ENCODE assay signal across 13 cellular contexts in genomic region chr22:41561788-41562187, GRCh38. TPM values are rescaled to one million over a fixed set of nuclear protein-coding genes. Genes with fewer than 3 reads are reported as not detected.
DNase-seq lines count a peak whose midpoint lies in the region; ATAC-seq and TF ChIP-seq lines count a peak whose summit lies in the region.
"Had no signal": no experiment of that assay in that cellular context is flagged by ENCODE, and none has a peak within 500 bp of the region (broad histone marks: within the 10 kb centered on the region; RNA-seq: fewer than 3 reads in every experiment).

No MANE protein-coding gene starts in this region.

- H3K27ac Mint-ChIP-seq in glutamatergic neuron (ENCODE audit: unreplicated experiment): no peak overlapping the region
- no peak overlapping the region for H3K27ac Mint-ChIP-seq in activated CD4-positive, alpha-beta T cell treated with anti-CD3 and anti-CD28 coated beads for 36 hours
- H3K27ac Mint-ChIP-seq: T-helper 1 cell treated with Interleukin-12 subunit alpha and Interleukin-12 subunit beta and Interleukin-4 antibody, amounts not matched to agents 30 μg/mL and 1 μg/mL, for 36 hours had no signal

- no peak overlapping the region for H3K4me2 ChIP-seq in osteoblast (ENCODE audit: insufficient read depth, low read length)

- H2AFZ ChIP-seq in osteoblast (ENCODE audit: low read length): no peak overlapping the region

- no peaks in the 10 kb centered on the region for H3K36me3 Mint-ChIP-seq in glutamatergic neuron (ENCODE audit: unreplicated experiment)
- H3K36me3 Mint-ChIP-seq in activated CD4-positive, alpha-beta T cell treated with anti-CD3 and anti-CD28 coated beads for 36 hours (ENCODE audit: low read depth): no peaks in the 10 kb centered on the region

- no peaks in the 10 kb centered on the region for H3K79me2 ChIP-seq in osteoblast (ENCODE audit: insufficient read depth, low read length)

- H3K4me1 Mint-ChIP-seq in glutamatergic neuron (ENCODE audit: low read depth, unreplicated experiment): peaks cover 31% of the 10 kb centered on the region
- H3K4me1 Mint-ChIP-seq in activated CD4-positive, alpha-beta T cell treated with anti-CD3 and anti-CD28 coated beads for 36 hours: peaks cover 10% of the 10 kb centered on the region

- H3K36me3 ChIP-seq in A673 (ENCODE audit: insufficient read depth, low read length, poor library complexity, severe bottlenecking) (no peaks in the 10 kb centered on the region), WERI-Rb-1 (no peaks in the 10 kb centered on the region), osteoblast (ENCODE audit: insufficient read depth, low read length) (no peaks in the 10 kb centered on the region)

- H3K9me3 Mint-ChIP-seq in glutamatergic neuron (ENCODE audit: unreplicated experiment): peaks cover 4% of the 10 kb centered on the region
- no peaks in the 10 kb centered on the region for H3K9me3 Mint-ChIP-seq in activated CD4-positive, alpha-beta T cell treated with anti-CD3 and anti-CD28 coated beads for 36 hours (ENCODE audit: low read depth)
- H3K9me3 Mint-ChIP-seq: T-helper 1 cell treated with Interleukin-12 subunit alpha and Interleukin-12 subunit beta and Interleukin-4 antibody, amounts not matched to agents 30 μg/mL and 1 μg/mL, for 36 hours had no signal

- H3K4me1 ChIP-seq in A673 (ENCODE audit: insufficient read depth, low read length, poor library complexity, severe bottlenecking) (peaks cover 29% of the 10 kb centered on the region), osteoblast (ENCODE audit: insufficient read depth, low read length) (peaks cover 31% of the 10 kb centered on the region)

- no peaks in the 10 kb centered on the region for H4K20me1 ChIP-seq in osteoblast (ENCODE audit: insufficient read depth, low read length)

- H3K4me3 Mint-ChIP-seq in glutamatergic neuron (ENCODE audit: unreplicated experiment): peak overlapping the region; percentile 81
- H3K4me3 Mint-ChIP-seq in activated CD4-positive, alpha-beta T cell treated with anti-CD3 and anti-CD28 coated beads for 36 hours: no peak overlapping the region
- H3K4me3 Mint-ChIP-seq: T-helper 1 cell treated with Interleukin-12 subunit alpha and Interleukin-12 subunit beta and Interleukin-4 antibody, amounts not matched to agents 30 μg/mL and 1 μg/mL, for 36 hours had no signal

- no peak for TF ChIP-seq CTCF in A673 (conservative IDR thresholded peaks at IDR 0.05; ENCODE audit: low read depth, low read length)
- no peak for TF ChIP-seq CTCF in WERI-Rb-1 (IDR thresholded peaks at IDR 0.05; ENCODE audit: low read depth, low read length)
- no peak for TF ChIP-seq CTCF in glutamatergic neuron (IDR thresholded peaks at IDR 0.05; ENCODE audit: partially characterized antibody, unreplicated experiment)
- no peak for TF ChIP-seq CTCF in osteoblast (IDR thresholded peaks at IDR 0.05; ENCODE audit: extremely low read depth, low read depth, low read length)
- no peak for TF ChIP-seq CTCF in GM10248 (IDR thresholded peaks at IDR 0.05; ENCODE audit: control extremely low read depth, extremely low read depth, low read depth, missing control alignments)
- no peak for TF ChIP-seq CTCF in GM10266 (IDR thresholded peaks at IDR 0.05; ENCODE audit: control insufficient read depth, insufficient read depth, low read depth, missing control alignments)

- DNase-seq in A673 (ENCODE audit: low spot score) (peak; percentile 45), WERI-Rb-1 (no peak), glutamatergic neuron (no peak), osteoblast (ENCODE audit: insufficient read length, low spot score, missing footprints) (peak; percentile 57), GM10248 (ENCODE audit: extremely low spot score) (no peak), GM10266 (ENCODE audit: extremely low spot score) (no peak)
- DNase-seq in activated CD4-positive, alpha-beta T cell treated with anti-CD3 and anti-CD28 coated beads for 36 hours: no peak
- DNase-seq in stimulated activated CD4-positive, alpha-beta T cell treated with anti-CD3 and anti-CD28 coated beads, Interleukin-4, amount 100 ng/mL, for 4 hours: no peak
- DNase-seq: activated CD4-positive, alpha-beta T cell treated with anti-CD3 and anti-CD28 coated beads, Interleukin-2, amount 50 U/mL, for 48 hours; activated naive CD4-positive, alpha-beta T cell treated with Interleukin-2 at 50 U/mL for 16 hours; dermis blood vessel endothelial cell; OCI-M1 had no signal

- intact Hi-C loops in A673 (cut with micrococcal nuclease; ENCODE audit: unreplicated experiment): no loop called here
- intact Hi-C loops in activated CD4-positive, alpha-beta T cell treated with anti-CD3 and anti-CD28 coated beads for 36 hours (cut with DNase I, micrococcal nuclease): no loop called here

- H3K9me3 ChIP-seq in A673 (ENCODE audit: low read depth, low read length, poor library complexity, severe bottlenecking) (no peaks in the 10 kb centered on the region), WERI-Rb-1 (ENCODE audit: severe bottlenecking) (no peaks in the 10 kb centered on the region), osteoblast (ENCODE audit: low read depth, low read length) (no peaks in the 10 kb centered on the region)

- CTCF ChIA-PET in A673 (lab: Charles Lee) (interaction anchor here (0.6 kb wide), 1 partner anchor 1758 kb away, joined by 4 read pairs; no protein-coding TSS in a partner anchor), GM10248 (lab: Yijun Ruan, JAX) (interaction anchor here (1.4 kb wide), 1 partner anchor 10 kb away, joined by 3 read pairs; no protein-coding TSS in a partner anchor)
- CTCF ChIA-PET in activated CD4-positive, alpha-beta T cell treated with anti-CD3 and anti-CD28 coated beads for 36 hours (lab: Charles Lee): interaction anchor here (0.7 kb wide), 1 partner anchor 170 kb away, joined by 3 read pairs; no protein-coding TSS in a partner anchor

- POLR2A ChIA-PET in A673 (lab: Charles Lee; ENCODE audit: low non-redundant PET): no interaction called here
- POLR2A ChIA-PET in activated CD4-positive, alpha-beta T cell treated with anti-CD3 and anti-CD28 coated beads for 36 hours (lab: Charles Lee): no interaction called here
- POLR2A ChIA-PET in GM10248 (lab: Yijun Ruan, JAX): no interaction called here

- H3K27ac ChIP-seq in A673 (ENCODE audit: low read depth, low read length, poor library complexity, severe bottlenecking) (no peak overlapping the region), WERI-Rb-1 (peak overlapping the region; percentile 81), osteoblast (ENCODE audit: low read depth, low read length) (no peak overlapping the region)

- H3K27me3 Mint-ChIP-seq in glutamatergic neuron (ENCODE audit: unreplicated experiment): peaks cover 5% of the 10 kb centered on the region
- H3K27me3 Mint-ChIP-seq in activated CD4-positive, alpha-beta T cell treated with anti-CD3 and anti-CD28 coated beads for 36 hours: peaks cover 14% of the 10 kb centered on the region

- H3K27me3 ChIP-seq in A673 (replicated peaks; ENCODE audit: insufficient read depth, low read depth, low read length, poor library complexity) (no peaks in the 10 kb centered on the region), WERI-Rb-1 (ENCODE audit: insufficient read depth, low read depth, severe bottlenecking) (no peaks in the 10 kb centered on the region), osteoblast (ENCODE audit: insufficient read depth, low read length) (no peaks in the 10 kb centered on the region)

- no TSS peak for BruUV-seq in A673 (replicated peaks; lab: Mats Ljungman, UMichigan)

- H3K4me3 ChIP-seq in A673 (ENCODE audit: low read depth, low read length, poor library complexity, severe bottlenecking): no peak overlapping the region
- no peak overlapping the region for H3K4me3 ChIP-seq in WERI-Rb-1 (ENCODE audit: low read depth, low read length)
- no peak overlapping the region for H3K4me3 ChIP-seq in osteoblast (ENCODE audit: insufficient read depth, low read length)

- ATAC-seq in activated CD4-positive, alpha-beta T cell treated with anti-CD3 and anti-CD28 coated beads for 36 hours: no peak

RNA-seq across cellular contexts. Expression of gene CSDC2, which starts 1.0 kb away (rescaled TPM):
- total RNA-seq in A673 (2021) (1.8 and 2.6 TPM in 2 replicates), glutamatergic neuron (ENCODE audit: unreplicated experiment) (4.7 TPM), osteoblast (0.88 and 1.1 TPM in 2 replicates)
- not detected for total RNA-seq in activated CD4-positive, alpha-beta T cell treated with anti-CD3 and anti-CD28 coated beads for 36 hours
- total RNA-seq: dermis blood vessel endothelial cell had no signal

RNA-seq across cellular contexts. Expression of gene POLR3H, which starts 17.5 kb away (rescaled TPM):
- total RNA-seq in A673 (2021) (79.5 and 92.1 TPM in 2 replicates), glutamatergic neuron (ENCODE audit: unreplicated experiment) (24.6 TPM), osteoblast (26.2 and 27.9 TPM in 2 replicates)
- total RNA-seq in activated CD4-positive, alpha-beta T cell treated with anti-CD3 and anti-CD28 coated beads for 36 hours: 10 to 100 TPM; 18.3 to 24.6 TPM

RNA-seq across cellular contexts. Expression of gene PMM1, which starts 27.9 kb away (rescaled TPM):
- total RNA-seq in A673 (2021) (26.8 and 30.5 TPM in 2 replicates), glutamatergic neuron (ENCODE audit: unreplicated experiment) (35.0 TPM), osteoblast (15.6 and 18.9 TPM in 2 replicates)
- 10 to 100 TPM; 30.4 to 37.4 TPM for total RNA-seq in activated CD4-positive, alpha-beta T cell treated with anti-CD3 and anti-CD28 coated beads for 36 hours

RNA-seq across cellular contexts. Expression of gene DESI1, which starts 59.1 kb away (rescaled TPM):
- total RNA-seq in A673 (2021) (44.0 and 47.6 TPM in 2 replicates), glutamatergic neuron (ENCODE audit: unreplicated experiment) (34.5 TPM), osteoblast (16.3 and 18.3 TPM in 2 replicates)
- total RNA-seq in activated CD4-positive, alpha-beta T cell treated with anti-CD3 and anti-CD28 coated beads for 36 hours: 10 to 100 TPM; 56.6 to 98.1 TPM

RNA-seq across cellular contexts. Expression of gene XRCC6, which starts 59.3 kb away (rescaled TPM):
- total RNA-seq in A673 (2021): 545 and 558 TPM in 2 replicates
- total RNA-seq in glutamatergic neuron (ENCODE audit: unreplicated experiment): 155 TPM
- 247 and 251 TPM in 2 replicates for total RNA-seq in osteoblast
- total RNA-seq in activated CD4-positive, alpha-beta T cell treated with anti-CD3 and anti-CD28 coated beads for 36 hours: 100 to 1,000 TPM; 427 to 469 TPM

Comparison
In these comparisons a context has a peak if more than half of its experiments do, and no peak if none do; other contexts are left out.
1. DNase-seq: peak in A673 (single experiment) and osteoblast (single experiment); none in WERI-Rb-1 (single experiment), glutamatergic neuron (single experiment), activated CD4-positive, alpha-beta T cell treated with anti-CD3 and anti-CD28 coated beads for 36 hours (single experiment), GM10248 (single experiment), stimulated activated CD4-positive, alpha-beta T cell treated with anti-CD3 and anti-CD28 coated beads, Interleukin-4, amount 100 ng/mL, for 4 hours (0 of 2) and GM10266 (single experiment).